In genomic region chr11:3880724-3881123, GRCh38 we compare ENCODE assay signal across 1 cellular context.
TF ChIP-seq lines count a peak whose summit lies in the region.

No MANE protein-coding gene starts in this region.

TF ChIP-seq in WTC11, 78 proteins besides CTCF, POLR2A, EP300 and RAD21 (continued from another document):
- TF ChIP-seq, protein P1, sequence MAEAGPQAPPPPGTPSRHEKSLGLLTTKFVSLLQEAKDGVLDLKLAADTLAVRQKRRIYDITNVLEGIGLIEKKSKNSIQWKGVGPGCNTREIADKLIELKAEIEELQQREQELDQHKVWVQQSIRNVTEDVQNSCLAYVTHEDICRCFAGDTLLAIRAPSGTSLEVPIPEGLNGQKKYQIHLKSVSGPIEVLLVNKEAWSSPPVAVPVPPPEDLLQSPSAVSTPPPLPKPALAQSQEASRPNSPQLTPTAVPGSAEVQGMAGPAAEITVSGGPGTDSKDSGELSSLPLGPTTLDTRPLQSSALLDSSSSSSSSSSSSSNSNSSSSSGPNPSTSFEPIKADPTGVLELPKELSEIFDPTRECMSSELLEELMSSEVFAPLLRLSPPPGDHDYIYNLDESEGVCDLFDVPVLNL (CRISPR knock-in tag; IDR thresholded peaks at IDR 0.05; ENCODE audit: borderline replicate concordance, low read depth) = no peak
- no peak for TF ChIP-seq ATF3 (CRISPR knock-in tag; conservative IDR thresholded peaks at IDR 0.05)
- TF ChIP-seq, protein P2, sequence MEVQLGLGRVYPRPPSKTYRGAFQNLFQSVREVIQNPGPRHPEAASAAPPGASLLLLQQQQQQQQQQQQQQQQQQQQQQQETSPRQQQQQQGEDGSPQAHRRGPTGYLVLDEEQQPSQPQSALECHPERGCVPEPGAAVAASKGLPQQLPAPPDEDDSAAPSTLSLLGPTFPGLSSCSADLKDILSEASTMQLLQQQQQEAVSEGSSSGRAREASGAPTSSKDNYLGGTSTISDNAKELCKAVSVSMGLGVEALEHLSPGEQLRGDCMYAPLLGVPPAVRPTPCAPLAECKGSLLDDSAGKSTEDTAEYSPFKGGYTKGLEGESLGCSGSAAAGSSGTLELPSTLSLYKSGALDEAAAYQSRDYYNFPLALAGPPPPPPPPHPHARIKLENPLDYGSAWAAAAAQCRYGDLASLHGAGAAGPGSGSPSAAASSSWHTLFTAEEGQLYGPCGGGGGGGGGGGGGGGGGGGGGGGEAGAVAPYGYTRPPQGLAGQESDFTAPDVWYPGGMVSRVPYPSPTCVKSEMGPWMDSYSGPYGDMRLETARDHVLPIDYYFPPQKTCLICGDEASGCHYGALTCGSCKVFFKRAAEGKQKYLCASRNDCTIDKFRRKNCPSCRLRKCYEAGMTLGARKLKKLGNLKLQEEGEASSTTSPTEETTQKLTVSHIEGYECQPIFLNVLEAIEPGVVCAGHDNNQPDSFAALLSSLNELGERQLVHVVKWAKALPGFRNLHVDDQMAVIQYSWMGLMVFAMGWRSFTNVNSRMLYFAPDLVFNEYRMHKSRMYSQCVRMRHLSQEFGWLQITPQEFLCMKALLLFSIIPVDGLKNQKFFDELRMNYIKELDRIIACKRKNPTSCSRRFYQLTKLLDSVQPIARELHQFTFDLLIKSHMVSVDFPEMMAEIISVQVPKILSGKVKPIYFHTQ (CRISPR knock-in tag; IDR thresholded peaks at IDR 0.05) = no peak
